ENCODE assay signal across 9 cellular contexts in genomic region chr22:20606041-20606783, GRCh38.
DNase-seq lines count a peak whose midpoint lies in the region; ATAC-seq and TF ChIP-seq lines count a peak whose summit lies in the region.
"Had no signal": no experiment of that assay in that cellular context is flagged by ENCODE, and none has a peak within 500 bp of the region (broad histone marks: within the 10 kb centered on the region; RNA-seq: fewer than 3 reads in every experiment).

No MANE protein-coding gene starts in this region.

- DNase-seq in AG10803 (ENCODE audit: low read depth) (peak; percentile 48), H4 (ENCODE audit: low spot score) (peak; percentile 43), NCI-H510A treated with DMSO at 0.1 percent for 48 hours (lab: John Stamatoyannopoulos, UW) (peak; percentile 67), myocyte (ENCODE audit: low read depth) (peak; percentile 49), coronary artery (ENCODE audit: low spot score) (no peak)
- DNase-seq in activated CD4-positive, alpha-beta T cell treated with anti-CD3 and anti-CD28 coated beads, Interleukin-2, amount 10 ng/mL, durations not matched to agents 7 days and 5 days, result peak; percentile 75
- peak; percentile 44 for DNase-seq in effector CD8-positive, alpha-beta T cell (lab: John Stamatoyannopoulos, UW)
- DNase-seq in stimulated activated effector memory CD8-positive, alpha-beta T cell treated with anti-CD3 and anti-CD28 coated beads, Interleukin-12 subunit alpha, Interleukin-12 subunit beta, amount 100 ng/mL, for 72 hours (ENCODE audit: low spot score in 2 of 2), result peak; percentile 44 to 79

- no peak overlapping the region for H3K4me3 Mint-ChIP-seq in activated CD4-positive, alpha-beta T cell treated with anti-CD3 and anti-CD28 coated beads, Interleukin-2, amount 10 ng/mL, durations not matched to agents 7 days and 5 days
- H3K4me3 Mint-ChIP-seq in stimulated activated effector memory CD8-positive, alpha-beta T cell treated with anti-CD3 and anti-CD28 coated beads, Interleukin-12 subunit alpha, Interleukin-12 subunit beta, amount 100 ng/mL, for 72 hours, result no peak overlapping the region
- H3K4me3 Mint-ChIP-seq: stimulated activated naive CD8-positive, alpha-beta T cell treated with anti-CD3 and anti-CD28 coated beads, Interleukin-15, Interleukin-2, amounts not matched to agents 100 ng/mL and 50 ng/mL, for 24 hours had no signal

- no peak overlapping the region for H3K27ac ChIP-seq in coronary artery

- H3K27ac Mint-ChIP-seq in activated CD4-positive, alpha-beta T cell treated with anti-CD3 and anti-CD28 coated beads, Interleukin-2, amount 10 ng/mL, durations not matched to agents 7 days and 5 days, result no peak overlapping the region
- H3K27ac Mint-ChIP-seq in stimulated activated effector memory CD8-positive, alpha-beta T cell treated with anti-CD3 and anti-CD28 coated beads, Interleukin-12 subunit alpha, Interleukin-12 subunit beta, amount 100 ng/mL, for 72 hours, result peak overlapping the region; percentile 37
- H3K27ac Mint-ChIP-seq: stimulated activated naive CD8-positive, alpha-beta T cell treated with anti-CD3 and anti-CD28 coated beads, Interleukin-15, Interleukin-2, amounts not matched to agents 100 ng/mL and 50 ng/mL, for 24 hours had no signal

- H3K27me3 Mint-ChIP-seq in activated CD4-positive, alpha-beta T cell treated with anti-CD3 and anti-CD28 coated beads, Interleukin-2, amount 10 ng/mL, durations not matched to agents 7 days and 5 days, result peaks cover 2% of the 10 kb centered on the region
- H3K27me3 Mint-ChIP-seq: stimulated activated naive CD8-positive, alpha-beta T cell treated with anti-CD3 and anti-CD28 coated beads, Interleukin-15, Interleukin-2, amounts not matched to agents 100 ng/mL and 50 ng/mL, for 24 hours had no signal

- H3K36me3 Mint-ChIP-seq in activated CD4-positive, alpha-beta T cell treated with anti-CD3 and anti-CD28 coated beads, Interleukin-2, amount 10 ng/mL, durations not matched to agents 7 days and 5 days (ENCODE audit: low read depth), result no peaks in the 10 kb centered on the region
- H3K36me3 Mint-ChIP-seq in stimulated activated effector memory CD8-positive, alpha-beta T cell treated with anti-CD3 and anti-CD28 coated beads, Interleukin-12 subunit alpha, Interleukin-12 subunit beta, amount 100 ng/mL, for 72 hours, result no peaks in the 10 kb centered on the region

- POLR2A ChIA-PET in activated CD4-positive, alpha-beta T cell treated with anti-CD3 and anti-CD28 coated beads, Interleukin-2, amount 10 ng/mL, durations not matched to agents 7 days and 5 days (lab: Charles Lee), result interaction anchor here (0.5 kb wide), 1 partner anchor 152 kb away, joined by 3 read pairs; no protein-coding TSS in a partner anchor

- TF ChIP-seq CTCF in AG10803 (conservative IDR thresholded peaks at IDR 0.05; ENCODE audit: low read length) (peak; percentile 69), coronary artery (IDR thresholded peaks at IDR 0.05) (no peak)

- H3K4me1 Mint-ChIP-seq in activated CD4-positive, alpha-beta T cell treated with anti-CD3 and anti-CD28 coated beads, Interleukin-2, amount 10 ng/mL, durations not matched to agents 7 days and 5 days, result peaks cover 12% of the 10 kb centered on the region
- H3K4me1 Mint-ChIP-seq in stimulated activated effector memory CD8-positive, alpha-beta T cell treated with anti-CD3 and anti-CD28 coated beads, Interleukin-12 subunit alpha, Interleukin-12 subunit beta, amount 100 ng/mL, for 72 hours, result peaks cover 32% of the 10 kb centered on the region

- ATAC-seq in stimulated activated effector memory CD8-positive, alpha-beta T cell treated with anti-CD3 and anti-CD28 coated beads, Interleukin-12 subunit alpha, Interleukin-12 subunit beta, amount 100 ng/mL, for 72 hours, result peak; percentile 78

- H3K9me3 Mint-ChIP-seq in activated CD4-positive, alpha-beta T cell treated with anti-CD3 and anti-CD28 coated beads, Interleukin-2, amount 10 ng/mL, durations not matched to agents 7 days and 5 days, result no peaks in the 10 kb centered on the region
- no peaks in the 10 kb centered on the region for H3K9me3 Mint-ChIP-seq in stimulated activated effector memory CD8-positive, alpha-beta T cell treated with anti-CD3 and anti-CD28 coated beads, Interleukin-12 subunit alpha, Interleukin-12 subunit beta, amount 100 ng/mL, for 72 hours
- H3K9me3 Mint-ChIP-seq: stimulated activated naive CD8-positive, alpha-beta T cell treated with anti-CD3 and anti-CD28 coated beads, Interleukin-15, Interleukin-2, amounts not matched to agents 100 ng/mL and 50 ng/mL, for 24 hours had no signal

- CTCF ChIA-PET in activated CD4-positive, alpha-beta T cell treated with anti-CD3 and anti-CD28 coated beads, Interleukin-2, amount 10 ng/mL, durations not matched to agents 7 days and 5 days (lab: Charles Lee), result interaction anchor here (0.5 to 2.2 kb wide), 10 partner anchors 11 to 144 kb away, joined by 3 to 7 read pairs (median 4); no protein-coding TSS in a partner anchor

- H3K4me3 ChIP-seq in AG10803 (ENCODE audit: low read length) (no peak overlapping the region), coronary artery (no peak overlapping the region)
